6 cellular contexts compared by ENCODE assay signal in the genomic region with DNA sequence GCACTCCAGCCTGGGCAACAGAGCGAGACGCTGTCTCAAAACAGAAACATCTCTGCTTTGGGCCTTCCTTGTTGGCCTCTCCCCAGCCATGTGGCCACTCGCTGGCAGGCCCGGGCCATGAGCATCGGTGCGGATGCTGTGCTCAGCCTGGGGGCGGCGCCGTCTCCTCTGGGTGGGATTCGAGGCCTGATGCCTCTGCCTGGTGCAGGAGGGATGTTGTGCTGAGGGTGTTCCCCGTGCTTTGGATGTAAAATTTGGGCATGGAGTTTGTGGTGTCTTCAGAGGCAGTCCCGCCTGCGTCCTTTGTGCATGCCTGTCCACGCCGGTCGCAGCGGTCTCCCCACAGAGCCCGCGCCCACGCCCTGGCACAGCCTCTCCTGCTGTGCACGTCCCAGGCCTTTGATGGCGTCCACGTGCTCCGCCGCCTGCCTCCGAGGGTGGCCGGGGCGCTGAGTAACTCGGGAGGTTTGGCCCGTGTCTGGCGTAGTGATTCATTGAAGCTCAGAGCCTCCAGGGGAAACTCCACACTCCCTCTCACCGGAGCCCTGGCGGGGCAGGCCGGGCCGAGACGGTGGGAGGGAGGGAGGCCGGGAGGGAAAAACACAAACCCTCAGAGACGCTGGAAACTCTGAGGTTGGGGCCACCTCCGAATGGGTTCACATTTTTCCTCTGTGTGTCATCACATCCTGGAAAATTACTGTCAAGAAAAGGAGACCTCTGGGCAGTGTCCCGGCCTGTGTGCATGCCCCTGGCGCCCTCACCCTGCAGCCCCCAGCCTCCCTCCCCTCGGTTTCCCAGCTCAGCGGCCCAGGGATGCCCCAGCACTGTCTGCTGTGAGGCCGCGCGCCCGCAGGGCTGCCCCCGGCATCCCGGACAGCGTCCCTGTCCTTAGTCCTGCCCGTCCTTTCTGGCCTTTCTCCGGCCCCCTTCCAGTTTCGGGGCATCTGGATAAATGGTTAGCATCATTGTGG. TPM values are rescaled to one million over a fixed set of nuclear protein-coding genes. Genes with fewer than 3 reads are reported as not detected.
DNase-seq lines count a peak whose midpoint lies in the region; ATAC-seq and TF ChIP-seq lines count a peak whose summit lies in the region.

No MANE protein-coding gene starts in this region.

- peak overlapping the region; percentile 28; the same call in 1 of the 2 replicates for H2AFZ ChIP-seq in GM23248

- no peak for ATAC-seq in HG03469 (IDR thresholded peaks at IDR 0.05; ENCODE audit: unreplicated experiment)
- no peak for ATAC-seq in HG03095 (IDR thresholded peaks at IDR 0.05; ENCODE audit: unreplicated experiment)

- in situ Hi-C loops in GM23248 (cut with MboI), result no loop called here
- in situ Hi-C loops in astrocyte of the cerebellum (cut with HindIII; ENCODE audit: low sequenced_read_pairs), result no loop called here

- H3K79me2 ChIP-seq in GM23248 (ENCODE audit: insufficient read depth), result no peaks in the 10 kb centered on the region

- TF ChIP-seq CTCF in astrocyte of the cerebellum (IDR thresholded peaks at IDR 0.05; ENCODE audit: low read depth, low read length, missing control alignments), result no peak

- H3F3A ChIP-seq in GM23248 (ENCODE audit: insufficient read depth), result peaks cover 8% of the 10 kb centered on the region

- peaks cover 27% of the 10 kb centered on the region for H3K4me1 ChIP-seq in GM23248 (ENCODE audit: insufficient read depth)

- H3K9ac ChIP-seq in GM23248, result peak overlapping the region; percentile 66

- no peaks in the 10 kb centered on the region for H3K9me2 ChIP-seq in GM23248 (ENCODE audit: insufficient read depth)

- no peaks in the 10 kb centered on the region for H3K27me3 ChIP-seq in GM23248 (replicated peaks; ENCODE audit: insufficient read depth)

- DNase-seq in GM23248 (peak; percentile 99), astrocyte of the cerebellum (ENCODE audit: low read depth) (peak; percentile 83), non-pigmented ciliary epithelial cell (ENCODE audit: low read depth) (peak; percentile 67), NCI-H2107 treated with DMSO at 0.1 percent for 48 hours (lab: John Stamatoyannopoulos, UW; ENCODE audit: unreplicated experiment) (no peak)

- 17 to 18% methylated on average over 48 to 53 of the region's 53 CpGs for WGBS in GM23248 (ENCODE audit: low coverage in 1 of 2, low lambda C conversion rate in 2 of 2, missing lambda C conversion rate in 2 of 2), 2 experiments

- H3K9me3 ChIP-seq in GM23248 (ENCODE audit: low read depth), result no peaks in the 10 kb centered on the region

- H3K4me2 ChIP-seq in GM23248 (ENCODE audit: unreplicated experiment), result peak overlapping the region; percentile 51

- H3K4me3 ChIP-seq in GM23248 (no peak overlapping the region), astrocyte of the cerebellum (ENCODE audit: low read depth, low read length) (no peak overlapping the region)

- no peaks in the 10 kb centered on the region for H3K36me3 ChIP-seq in GM23248 (ENCODE audit: low read depth)

- no peaks in the 10 kb centered on the region for H4K20me1 ChIP-seq in GM23248 (ENCODE audit: insufficient read depth)

- peak overlapping the region; percentile 82 for H3K27ac ChIP-seq in GM23248

RNA-seq across cellular contexts. Expression of gene CENPX, which starts 19.0 kb away (rescaled TPM):
- total RNA-seq in GM23248 (2014; rRNA removed; shearing (Covaris generic)), result 43.9 and 68.8 TPM in 2 replicates
- 65.2 and 68.6 TPM in 2 replicates for polyA plus RNA-seq in GM23248 (2016; fragmentation: Nextera tagmentation; extraction: Ambion mirVana)

RNA-seq across cellular contexts. Expression of gene LRRC45, which starts 19.4 kb away (rescaled TPM):
- 14.8 and 15.3 TPM in 2 replicates for total RNA-seq in GM23248 (2014; rRNA removed; shearing (Covaris generic))
- polyA plus RNA-seq in GM23248 (2016; fragmentation: Nextera tagmentation; extraction: Ambion mirVana), result 4.4 and 4.5 TPM in 2 replicates

RNA-seq across cellular contexts. Expression of gene ASPSCR1, which starts 26.3 kb away (rescaled TPM):
- 23.4 and 23.5 TPM in 2 replicates for total RNA-seq in GM23248 (2014; rRNA removed; shearing (Covaris generic))
- 20.6 and 22.6 TPM in 2 replicates for polyA plus RNA-seq in GM23248 (2016; fragmentation: Nextera tagmentation; extraction: Ambion mirVana)

RNA-seq across cellular contexts. Expression of gene RAC3, which starts 27.8 kb away (rescaled TPM):
- total RNA-seq in GM23248 (2014; rRNA removed; shearing (Covaris generic)), result 5.4 and 7.9 TPM in 2 replicates
- polyA plus RNA-seq in GM23248 (2016; fragmentation: Nextera tagmentation; extraction: Ambion mirVana), result 1.3 and 1.8 TPM in 2 replicates

RNA-seq across cellular contexts. Expression of gene DCXR, which starts 33.8 kb away (rescaled TPM):
- total RNA-seq in GM23248 (2014; rRNA removed; shearing (Covaris generic)), result 75.8 and 83.5 TPM in 2 replicates
- polyA plus RNA-seq in GM23248 (2016; fragmentation: Nextera tagmentation; extraction: Ambion mirVana), result 69.9 and 70.2 TPM in 2 replicates
